Comparison of ENCODE assay signal across 1 cellular context in the genomic region with DNA sequence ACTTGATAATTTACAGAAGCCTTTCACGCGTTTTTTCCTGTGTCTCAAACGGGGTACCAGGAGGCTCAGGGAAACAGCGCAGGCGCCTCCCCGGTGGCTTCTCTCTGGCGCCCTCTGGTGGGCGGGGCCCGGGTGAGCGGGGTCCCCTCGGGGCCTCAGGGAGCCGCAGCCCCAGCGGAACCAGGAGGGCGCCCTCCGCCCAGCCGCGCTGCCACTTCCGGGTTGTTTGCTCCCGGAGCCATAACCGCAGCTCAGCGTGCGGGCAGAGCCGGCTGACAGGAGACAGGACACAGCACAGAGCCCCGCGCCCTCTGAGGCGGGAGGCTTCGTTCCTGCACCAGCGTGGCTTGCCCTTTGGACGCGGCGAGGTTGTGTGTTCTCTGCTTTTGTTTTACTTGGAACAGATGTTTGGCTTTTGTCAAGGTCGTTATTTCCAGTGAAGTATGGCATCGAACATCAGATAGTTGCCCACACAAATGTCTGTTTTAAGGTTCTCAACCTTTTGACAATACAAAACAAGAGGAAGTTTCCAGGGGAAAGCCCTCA.
A peak's percentile ranks its signal among the peaks of the same experiment; 100 is the strongest.
TF ChIP-seq lines count a peak whose summit lies in the region.

No MANE protein-coding gene starts in this region.

TF ChIP-seq in HepG2, 621 proteins besides CTCF, POLR2A, EP300 and RAD21 (continued from another document and continues in another):
- TF ChIP-seq SIX4 (CRISPR knock-in tag; IDR thresholded peaks at IDR 0.05) (no peak), ZNF768 (CRISPR knock-in tag; IDR thresholded peaks at IDR 0.05) (peak; percentile 79; the same call in 1 of the 2 replicates), FOXJ3 (CRISPR knock-in tag; IDR thresholded peaks at IDR 0.05; ENCODE audit: borderline replicate concordance) (no peak), ZNF12 (CRISPR knock-in tag; IDR thresholded peaks at IDR 0.05) (peak; percentile 29; the same call in 1 of the 2 replicates), ZNF644 (CRISPR knock-in tag; IDR thresholded peaks at IDR 0.05; ENCODE audit: low read depth) (0 out of 2 replicates have a peak, but pooled peaks have one; percentile 36), SYNCRIP (IDR thresholded peaks at IDR 0.05; ENCODE audit: insufficient read depth, low read depth, low read length) (no peak), CC2D1A (CRISPR knock-in tag; IDR thresholded peaks at IDR 0.05) (no peak), HNRNPLL (IDR thresholded peaks at IDR 0.05; ENCODE audit: low read depth, low read length, poor library complexity, severe bottlenecking) (peak; percentile 69), NBN (conservative IDR thresholded peaks at IDR 0.05) (no peak), KDM5A (IDR thresholded peaks at IDR 0.05; ENCODE audit: borderline replicate concordance, low read length) (no peak), ZSCAN20 (CRISPR knock-in tag; IDR thresholded peaks at IDR 0.05; ENCODE audit: borderline replicate concordance) (no peak), JUN (CRISPR knock-in tag; IDR thresholded peaks at IDR 0.05) (no peak), ZNF564 (CRISPR knock-in tag; IDR thresholded peaks at IDR 0.05) (0 out of 2 replicates have a peak, but pooled peaks have one; percentile 53), TEAD3 (CRISPR knock-in tag; optimal IDR thresholded peaks at IDR 0.05; ENCODE audit: borderline replicate concordance) (no peak), SMC3 (IDR thresholded peaks at IDR 0.05; ENCODE audit: low read length) (peak; percentile 3; the same call in 1 of the 2 replicates), KMT2A (CRISPR knock-in tag; IDR thresholded peaks at IDR 0.05) (peak; percentile 31; the same call in 1 of the 2 replicates), MXD4 (CRISPR knock-in tag; IDR thresholded peaks at IDR 0.05) (peak; percentile 20; the same call in 1 of the 2 replicates), ELF4 (CRISPR knock-in tag; IDR thresholded peaks at IDR 0.05; ENCODE audit: borderline replicate concordance) (peak; percentile 94), ZNF841 (CRISPR knock-in tag; IDR thresholded peaks at IDR 0.05; ENCODE audit: borderline replicate concordance) (no peak), ZSCAN31 (CRISPR knock-in tag; IDR thresholded peaks at IDR 0.05; ENCODE audit: low read depth) (0 out of 2 replicates have a peak, but pooled peaks have one; percentile 25), HIVEP1 (CRISPR knock-in tag; IDR thresholded peaks at IDR 0.05) (peak; percentile 73), ZSCAN29 (CRISPR knock-in tag; conservative IDR thresholded peaks at IDR 0.05) (no peak), ARNT2 (CRISPR knock-in tag; IDR thresholded peaks at IDR 0.05; ENCODE audit: low read depth) (no peak), RBFOX2 (IDR thresholded peaks at IDR 0.05; ENCODE audit: low read depth, low read length) (peak; percentile 81), NR2F2 (IDR thresholded peaks at IDR 0.05; ENCODE audit: borderline replicate concordance, low read depth) (no peak), ZNF326 (CRISPR knock-in tag; IDR thresholded peaks at IDR 0.05; ENCODE audit: borderline replicate concordance) (no peak)
- TF ChIP-seq, protein P1, sequence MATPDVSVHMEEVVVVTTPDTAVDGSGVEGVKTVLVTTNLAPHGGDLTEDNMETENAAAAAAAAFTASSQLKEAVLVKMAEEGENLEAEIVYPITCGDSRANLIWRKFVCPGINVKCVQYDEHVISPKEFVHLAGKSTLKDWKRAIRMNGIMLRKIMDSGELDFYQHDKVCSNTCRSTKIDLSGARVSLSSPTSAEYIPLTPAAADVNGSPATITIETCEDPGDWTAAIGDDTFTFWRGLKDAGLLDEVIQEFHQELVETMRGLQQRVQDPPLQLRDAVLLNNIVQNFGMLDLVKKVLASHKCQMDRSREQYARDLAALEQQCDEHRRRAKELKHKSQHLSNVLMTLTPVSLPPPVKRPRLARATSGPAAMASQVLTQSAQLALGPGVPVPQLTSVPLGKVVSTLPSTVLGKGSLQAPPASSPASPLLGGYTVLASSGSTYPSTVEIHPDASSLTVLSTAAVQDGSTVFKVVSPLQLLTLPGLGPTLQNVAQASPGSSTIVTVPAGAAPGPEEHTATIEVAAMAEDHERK (CRISPR knock-in tag; IDR thresholded peaks at IDR 0.05; ENCODE audit: low read depth) = no peak
- TF ChIP-seq, protein P2, sequence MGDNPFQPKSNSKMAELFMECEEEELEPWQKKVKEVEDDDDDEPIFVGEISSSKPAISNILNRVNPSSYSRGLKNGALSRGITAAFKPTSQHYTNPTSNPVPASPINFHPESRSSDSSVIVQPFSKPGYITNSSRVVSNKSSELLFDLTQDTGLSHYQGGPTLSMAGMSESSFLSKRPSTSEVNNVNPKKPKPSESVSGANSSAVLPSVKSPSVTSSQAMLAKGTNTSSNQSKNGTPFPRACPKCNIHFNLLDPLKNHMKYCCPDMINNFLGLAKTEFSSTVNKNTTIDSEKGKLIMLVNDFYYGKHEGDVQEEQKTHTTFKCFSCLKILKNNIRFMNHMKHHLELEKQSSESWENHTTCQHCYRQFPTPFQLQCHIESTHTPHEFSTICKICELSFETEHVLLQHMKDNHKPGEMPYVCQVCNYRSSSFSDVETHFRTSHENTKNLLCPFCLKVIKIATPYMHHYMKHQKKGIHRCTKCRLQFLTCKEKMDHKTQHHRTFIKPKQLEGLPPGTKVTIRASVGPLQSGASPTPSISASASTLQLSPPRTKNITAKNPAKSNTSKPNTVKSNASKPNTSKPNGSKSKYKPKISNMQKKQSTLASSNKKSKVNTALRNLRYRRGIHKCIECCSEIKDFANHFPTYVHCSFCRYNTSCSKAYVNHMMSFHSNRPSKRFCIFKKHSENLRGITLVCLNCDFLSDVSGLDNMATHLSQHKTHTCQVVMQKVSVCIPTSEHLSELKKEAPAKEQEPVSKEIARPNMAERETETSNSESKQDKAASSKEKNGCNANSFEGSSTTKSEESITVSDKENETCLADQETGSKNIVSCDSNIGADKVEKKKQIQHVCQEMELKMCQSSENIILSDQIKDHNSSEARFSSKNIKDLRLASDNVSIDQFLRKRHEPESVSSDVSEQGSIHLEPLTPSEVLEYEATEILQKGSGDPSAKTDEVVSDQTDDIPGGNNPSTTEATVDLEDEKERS (CRISPR knock-in tag; IDR thresholded peaks at IDR 0.05) = peak; percentile 59
- TF ChIP-seq, protein P3, sequence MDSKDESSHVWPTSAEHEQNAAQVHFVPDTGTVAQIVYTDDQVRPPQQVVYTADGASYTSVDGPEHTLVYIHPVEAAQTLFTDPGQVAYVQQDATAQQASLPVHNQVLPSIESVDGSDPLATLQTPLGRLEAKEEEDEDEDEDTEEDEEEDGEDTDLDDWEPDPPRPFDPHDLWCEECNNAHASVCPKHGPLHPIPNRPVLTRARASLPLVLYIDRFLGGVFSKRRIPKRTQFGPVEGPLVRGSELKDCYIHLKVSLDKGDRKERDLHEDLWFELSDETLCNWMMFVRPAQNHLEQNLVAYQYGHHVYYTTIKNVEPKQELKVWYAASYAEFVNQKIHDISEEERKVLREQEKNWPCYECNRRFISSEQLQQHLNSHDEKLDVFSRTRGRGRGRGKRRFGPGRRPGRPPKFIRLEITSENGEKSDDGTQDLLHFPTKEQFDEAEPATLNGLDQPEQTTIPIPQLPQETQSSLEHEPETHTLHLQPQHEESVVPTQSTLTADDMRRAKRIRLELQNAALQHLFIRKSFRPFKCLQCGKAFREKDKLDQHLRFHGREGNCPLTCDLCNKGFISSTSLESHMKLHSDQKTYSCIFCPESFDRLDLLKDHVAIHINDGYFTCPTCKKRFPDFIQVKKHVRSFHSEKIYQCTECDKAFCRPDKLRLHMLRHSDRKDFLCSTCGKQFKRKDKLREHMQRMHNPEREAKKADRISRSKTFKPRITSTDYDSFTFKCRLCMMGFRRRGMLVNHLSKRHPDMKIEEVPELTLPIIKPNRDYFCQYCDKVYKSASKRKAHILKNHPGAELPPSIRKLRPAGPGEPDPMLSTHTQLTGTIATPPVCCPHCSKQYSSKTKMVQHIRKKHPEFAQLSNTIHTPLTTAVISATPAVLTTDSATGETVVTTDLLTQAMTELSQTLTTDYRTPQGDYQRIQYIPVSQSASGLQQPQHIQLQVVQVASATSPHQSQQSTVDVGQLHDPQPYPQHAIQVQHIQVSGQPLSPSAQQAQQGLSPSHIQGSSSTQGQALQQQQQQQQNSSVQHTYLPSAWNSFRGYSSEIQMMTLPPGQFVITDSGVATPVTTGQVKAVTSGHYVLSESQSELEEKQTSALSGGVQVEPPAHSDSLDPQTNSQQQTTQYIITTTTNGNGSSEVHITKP (CRISPR knock-in tag; IDR thresholded peaks at IDR 0.05; ENCODE audit: low read depth) = 0 out of 2 replicates have a peak, but pooled peaks have one; percentile 25
- TF ChIP-seq, protein P4, sequence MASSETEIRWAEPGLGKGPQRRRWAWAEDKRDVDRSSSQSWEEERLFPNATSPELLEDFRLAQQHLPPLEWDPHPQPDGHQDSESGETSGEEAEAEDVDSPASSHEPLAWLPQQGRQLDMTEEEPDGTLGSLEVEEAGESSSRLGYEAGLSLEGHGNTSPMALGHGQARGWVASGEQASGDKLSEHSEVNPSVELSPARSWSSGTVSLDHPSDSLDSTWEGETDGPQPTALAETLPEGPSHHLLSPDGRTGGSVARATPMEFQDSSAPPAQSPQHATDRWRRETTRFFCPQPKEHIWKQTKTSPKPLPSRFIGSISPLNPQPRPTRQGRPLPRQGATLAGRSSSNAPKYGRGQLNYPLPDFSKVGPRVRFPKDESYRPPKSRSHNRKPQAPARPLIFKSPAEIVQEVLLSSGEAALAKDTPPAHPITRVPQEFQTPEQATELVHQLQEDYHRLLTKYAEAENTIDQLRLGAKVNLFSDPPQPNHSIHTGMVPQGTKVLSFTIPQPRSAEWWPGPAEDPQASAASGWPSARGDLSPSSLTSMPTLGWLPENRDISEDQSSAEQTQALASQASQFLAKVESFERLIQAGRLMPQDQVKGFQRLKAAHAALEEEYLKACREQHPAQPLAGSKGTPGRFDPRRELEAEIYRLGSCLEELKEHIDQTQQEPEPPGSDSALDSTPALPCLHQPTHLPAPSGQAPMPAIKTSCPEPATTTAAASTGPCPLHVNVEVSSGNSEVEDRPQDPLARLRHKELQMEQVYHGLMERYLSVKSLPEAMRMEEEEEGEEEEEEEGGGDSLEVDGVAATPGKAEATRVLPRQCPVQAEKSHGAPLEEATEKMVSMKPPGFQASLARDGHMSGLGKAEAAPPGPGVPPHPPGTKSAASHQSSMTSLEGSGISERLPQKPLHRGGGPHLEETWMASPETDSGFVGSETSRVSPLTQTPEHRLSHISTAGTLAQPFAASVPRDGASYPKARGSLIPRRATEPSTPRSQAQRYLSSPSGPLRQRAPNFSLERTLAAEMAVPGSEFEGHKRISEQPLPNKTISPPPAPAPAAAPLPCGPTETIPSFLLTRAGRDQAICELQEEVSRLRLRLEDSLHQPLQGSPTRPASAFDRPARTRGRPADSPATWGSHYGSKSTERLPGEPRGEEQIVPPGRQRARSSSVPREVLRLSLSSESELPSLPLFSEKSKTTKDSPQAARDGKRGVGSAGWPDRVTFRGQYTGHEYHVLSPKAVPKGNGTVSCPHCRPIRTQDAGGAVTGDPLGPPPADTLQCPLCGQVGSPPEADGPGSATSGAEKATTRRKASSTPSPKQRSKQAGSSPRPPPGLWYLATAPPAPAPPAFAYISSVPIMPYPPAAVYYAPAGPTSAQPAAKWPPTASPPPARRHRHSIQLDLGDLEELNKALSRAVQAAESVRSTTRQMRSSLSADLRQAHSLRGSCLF (CRISPR knock-in tag; IDR thresholded peaks at IDR 0.05; ENCODE audit: borderline replicate concordance) = no peak
- TF ChIP-seq, protein P5, sequence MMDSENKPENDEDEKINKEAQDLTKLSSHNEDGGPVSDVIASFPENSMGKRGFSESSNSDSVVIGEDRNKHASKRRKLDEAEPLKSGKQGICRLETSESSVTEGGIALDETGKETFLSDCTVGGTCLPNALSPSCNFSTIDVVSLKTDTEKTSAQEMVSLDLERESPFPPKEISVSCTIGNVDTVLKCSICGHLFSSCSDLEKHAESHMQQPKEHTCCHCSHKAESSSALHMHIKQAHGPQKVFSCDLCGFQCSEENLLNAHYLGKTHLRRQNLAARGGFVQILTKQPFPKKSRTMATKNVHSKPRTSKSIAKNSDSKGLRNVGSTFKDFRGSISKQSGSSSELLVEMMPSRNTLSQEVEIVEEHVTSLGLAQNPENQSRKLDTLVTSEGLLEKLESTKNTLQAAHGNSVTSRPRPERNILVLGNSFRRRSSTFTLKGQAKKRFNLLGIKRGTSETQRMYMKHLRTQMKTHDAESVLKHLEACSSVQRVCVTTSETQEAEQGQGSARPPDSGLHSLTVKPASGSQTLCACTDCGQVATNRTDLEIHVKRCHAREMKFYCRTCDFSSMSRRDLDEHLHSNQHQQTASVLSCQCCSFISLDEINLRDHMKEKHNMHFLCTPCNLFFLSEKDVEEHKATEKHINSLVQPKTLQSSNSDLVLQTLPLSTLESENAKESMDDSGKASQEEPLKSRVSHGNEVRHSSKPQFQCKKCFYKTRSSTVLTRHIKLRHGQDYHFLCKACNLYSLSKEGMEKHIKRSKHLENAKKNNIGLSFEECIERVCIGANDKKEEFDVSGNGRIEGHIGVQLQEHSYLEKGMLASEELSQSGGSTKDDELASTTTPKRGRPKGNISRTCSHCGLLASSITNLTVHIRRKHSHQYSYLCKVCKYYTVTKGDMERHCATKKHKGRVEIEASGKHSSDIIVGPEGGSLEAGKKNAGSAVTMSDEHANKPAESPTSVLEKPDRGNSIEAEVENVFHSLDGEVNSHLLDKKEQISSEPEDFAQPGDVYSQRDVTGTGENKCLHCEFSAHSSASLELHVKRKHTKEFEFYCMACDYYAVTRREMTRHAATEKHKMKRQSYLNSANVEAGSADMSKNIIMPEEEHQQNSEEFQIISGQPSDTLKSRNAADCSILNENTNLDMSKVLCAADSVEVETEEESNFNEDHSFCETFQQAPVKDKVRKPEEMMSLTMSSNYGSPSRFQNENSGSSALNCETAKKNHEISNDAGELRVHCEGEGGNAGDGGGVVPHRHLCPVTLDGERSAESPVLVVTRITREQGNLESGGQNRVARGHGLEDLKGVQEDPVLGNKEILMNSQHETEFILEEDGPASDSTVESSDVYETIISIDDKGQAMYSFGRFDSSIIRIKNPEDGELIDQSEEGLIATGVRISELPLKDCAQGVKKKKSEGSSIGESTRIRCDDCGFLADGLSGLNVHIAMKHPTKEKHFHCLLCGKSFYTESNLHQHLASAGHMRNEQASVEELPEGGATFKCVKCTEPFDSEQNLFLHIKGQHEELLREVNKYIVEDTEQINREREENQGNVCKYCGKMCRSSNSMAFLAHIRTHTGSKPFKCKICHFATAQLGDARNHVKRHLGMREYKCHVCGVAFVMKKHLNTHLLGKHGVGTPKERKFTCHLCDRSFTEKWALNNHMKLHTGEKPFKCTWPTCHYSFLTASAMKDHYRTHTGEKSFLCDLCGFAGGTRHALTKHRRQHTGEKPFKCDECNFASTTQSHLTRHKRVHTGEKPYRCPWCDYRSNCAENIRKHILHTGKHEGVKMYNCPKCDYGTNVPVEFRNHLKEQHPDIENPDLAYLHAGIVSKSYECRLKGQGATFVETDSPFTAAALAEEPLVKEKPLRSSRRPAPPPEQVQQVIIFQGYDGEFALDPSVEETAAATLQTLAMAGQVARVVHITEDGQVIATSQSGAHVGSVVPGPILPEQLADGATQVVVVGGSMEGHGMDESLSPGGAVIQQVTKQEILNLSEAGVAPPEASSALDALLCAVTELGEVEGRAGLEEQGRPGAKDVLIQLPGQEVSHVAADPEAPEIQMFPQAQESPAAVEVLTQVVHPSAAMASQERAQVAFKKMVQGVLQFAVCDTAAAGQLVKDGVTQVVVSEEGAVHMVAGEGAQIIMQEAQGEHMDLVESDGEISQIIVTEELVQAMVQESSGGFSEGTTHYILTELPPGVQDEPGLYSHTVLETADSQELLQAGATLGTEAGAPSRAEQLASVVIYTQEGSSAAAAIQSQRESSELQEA (CRISPR knock-in tag; IDR thresholded peaks at IDR 0.05; ENCODE audit: not compliant biosample characterization) = no peak
- TF ChIP-seq, protein P6, sequence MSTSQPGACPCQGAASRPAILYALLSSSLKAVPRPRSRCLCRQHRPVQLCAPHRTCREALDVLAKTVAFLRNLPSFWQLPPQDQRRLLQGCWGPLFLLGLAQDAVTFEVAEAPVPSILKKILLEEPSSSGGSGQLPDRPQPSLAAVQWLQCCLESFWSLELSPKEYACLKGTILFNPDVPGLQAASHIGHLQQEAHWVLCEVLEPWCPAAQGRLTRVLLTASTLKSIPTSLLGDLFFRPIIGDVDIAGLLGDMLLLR (CRISPR knock-in tag; IDR thresholded peaks at IDR 0.05) = peak; percentile 62; the same call in 1 of the 2 replicates
